8 cellular contexts compared by ENCODE assay signal in genomic region chr3:56915969-56916586, GRCh38.
DNase-seq lines count a peak whose midpoint lies in the region; ATAC-seq lines count a peak whose summit lies in the region.

No MANE protein-coding gene starts in this region.

- ATAC-seq in HG03460 (IDR thresholded peaks at IDR 0.05; ENCODE audit: unreplicated experiment) = peak; percentile 47

- DNase-seq in DMS53 (lab: John Stamatoyannopoulos, UW) (peak; percentile 1), DMS53 treated with DMSO at 0.1 percent for 48 hours (lab: John Stamatoyannopoulos, UW; ENCODE audit: unreplicated experiment) (no peak), SKM-1 (lab: John Stamatoyannopoulos, UW; ENCODE audit: unreplicated experiment) (no peak), COR-L47 (lab: John Stamatoyannopoulos, UW) (no peak)
- DNase-seq in activated CD4-positive, CD25-positive, alpha-beta regulatory T cell treated with anti-CD3 and anti-CD28 coated beads, Interleukin-2, amount 50 U/mL, for 16 hours (ENCODE audit: low read depth, low spot score) = peak; percentile 45
- peak; percentile 43 for DNase-seq in effector CD8-positive, alpha-beta T cell (lab: John Stamatoyannopoulos, UW)
- peak; percentile 33 to 50 for DNase-seq in stimulated activated CD4-positive, alpha-beta T cell treated with anti-CD3 and anti-CD28 coated beads, Interleukin-1b, Interleukin-23, amount 100 ng/mL, for 4 hours (ENCODE audit: low read depth in 2 of 2)

Comparison
In these comparisons a context has a peak if more than half of its experiments do, and no peak if none do; other contexts are left out.
1. DNase-seq: peak in DMS53 (single experiment), activated CD4-positive, CD25-positive, alpha-beta regulatory T cell treated with anti-CD3 and anti-CD28 coated beads, Interleukin-2, amount 50 U/mL, for 16 hours (single experiment), effector CD8-positive, alpha-beta T cell (single experiment) and stimulated activated CD4-positive, alpha-beta T cell treated with anti-CD3 and anti-CD28 coated beads, Interleukin-1b, Interleukin-23, amount 100 ng/mL, for 4 hours (2 of 2); none in DMS53 treated with DMSO at 0.1 percent for 48 hours (single experiment), SKM-1 (single experiment) and COR-L47 (single experiment).